Comparison of ENCODE assay signal across 18 cellular contexts in the genomic region with DNA sequence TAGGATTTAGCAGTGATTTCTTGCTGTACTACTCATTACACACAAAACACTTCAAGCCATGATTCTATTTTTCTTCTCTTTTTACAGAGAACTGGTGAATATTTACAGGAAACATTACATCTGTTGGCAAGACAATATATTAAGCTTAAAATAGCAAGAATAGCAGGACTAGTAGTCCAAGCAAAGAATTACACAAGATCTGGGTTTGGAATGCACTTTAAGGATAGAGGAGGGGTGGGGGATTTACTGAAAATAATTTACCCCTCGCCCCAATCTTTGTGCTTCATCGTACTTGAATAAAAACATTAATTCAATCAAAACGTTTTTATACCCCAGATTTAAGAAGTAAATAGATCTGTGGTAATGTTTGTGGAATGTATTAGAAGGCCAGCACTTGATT. TPM values are rescaled to one million over a fixed set of nuclear protein-coding genes. Genes with fewer than 3 reads are reported as not detected.
DNase-seq lines count a peak whose midpoint lies in the region; ATAC-seq, FAIRE-seq and TF ChIP-seq lines count a peak whose summit lies in the region.
"Had no signal": no experiment of that assay in that cellular context is flagged by ENCODE, and none has a peak within 500 bp of the region (broad histone marks: within the 10 kb centered on the region; RNA-seq: fewer than 3 reads in every experiment).

No MANE protein-coding gene starts in this region.

- POLR2A ChIA-PET in A549 (lab: Yijun Ruan, JAX) = interaction anchor here (1.2 kb wide), 1 partner anchor 299 kb away, joined by 4 read pairs; a partner anchor contains a TSS

- H3K27ac ChIP-seq in A549 (peak overlapping the region; percentile 63 to 81), heart right ventricle (peak overlapping the region in 7 of 10 donors; percentile 18 to 75 (median 42)), pancreas (peak overlapping the region in 1 of 4 donors; percentile 5)

- H3K27me3 ChIP-seq in heart right ventricle = no peaks in the 10 kb centered on the region
- H3K27me3 ChIP-seq in pancreas = no peaks in the 10 kb centered on the region

- no peak for TF ChIP-seq CTCF in A549 (IDR thresholded peaks at IDR 0.05)
- no peak for TF ChIP-seq CTCF in astrocyte of the spinal cord (IDR thresholded peaks at IDR 0.05; ENCODE audit: low read depth, low read length)
- TF ChIP-seq CTCF in heart right ventricle (IDR thresholded peaks at IDR 0.05) = no peak
- no peak for TF ChIP-seq CTCF in pancreas (IDR thresholded peaks at IDR 0.05)

- in situ Hi-C loops in astrocyte of the spinal cord (cut with HindIII; ENCODE audit: low sequenced_read_pairs) = no loop called here

- H3K36me3 ChIP-seq in heart right ventricle (no peaks in the 10 kb centered on the region), pancreas (no peaks in the 10 kb centered on the region)

- H3K4me1 ChIP-seq in A549 (peaks cover 42% of the 10 kb centered on the region), heart right ventricle (peaks cover 0 to 28% (median 5%) of the 10 kb centered on the region in 9 donors), pancreas (no peaks in the 10 kb centered on the region)

- 6% methylated on average over 3 of the region's 3 CpGs for WGBS in A549 (ENCODE audit: missing lambda C conversion rate)
- WGBS in heart right ventricle, 2 donors = 28 to 45% methylated on average over 3 of the region's 3 CpGs
- 17 to 36% methylated on average over 3 of the region's 3 CpGs for WGBS in pancreas, 2 donors

- FAIRE-seq in A549 (lab: Jason Lieb, UNC) (no peak), pancreas (lab: Jason Lieb, UNC) (peak; percentile 57)
- FAIRE-seq: A204.1, GM12878 had no signal

- TF ChIP-seq RAD21 in A549 (conservative IDR thresholded peaks at IDR 0.05 in 1 of 2, IDR thresholded peaks at IDR 0.05 in 1 of 2) = no peak

- H3K4me3 ChIP-seq in A549 (no peak overlapping the region), astrocyte of the spinal cord (ENCODE audit: low read depth, low read length) (no peak overlapping the region), heart right ventricle (no peak overlapping the region), pancreas (no peak overlapping the region)
- H3K4me3 ChIP-seq: GM12878 had no signal

- peak in 1 of 2 experiments; percentile 41; a peak in 4 of 6 replicates for ATAC-seq in A549
- peak in 7 of 8 donors; percentile 39 to 70 (median 61) for ATAC-seq in heart right ventricle
- ATAC-seq in pancreas = peak in 3 of 4 donors; percentile 41 to 48 (median 44)
- ATAC-seq in GM21723 (IDR thresholded peaks at IDR 0.05; ENCODE audit: unreplicated experiment) = no peak
- ATAC-seq in GM21381 (IDR thresholded peaks at IDR 0.05; ENCODE audit: unreplicated experiment) = no peak
- ATAC-seq in HG03342 (IDR thresholded peaks at IDR 0.05; ENCODE audit: unreplicated experiment) = no peak
- ATAC-seq: GM12878 had no signal

- CTCF ChIA-PET in A549 (lab: Yijun Ruan, JAX) = interaction anchor here (0.6 kb wide), 1 partner anchor 362 kb away, joined by 3 read pairs; no protein-coding TSS in a partner anchor

- no peak for TF ChIP-seq POLR2A in A549 (IDR thresholded peaks at IDR 0.05; ENCODE audit: low read length)

- intact Hi-C loops in heart right ventricle (cut with DNase I) = no loop called here
- intact Hi-C loops in pancreas (cut with DNase I) = no loop called here

- no peak for TF ChIP-seq EP300 in A549 (IDR thresholded peaks at IDR 0.05)

- H3K9me3 ChIP-seq in A549 (no peaks in the 10 kb centered on the region), heart right ventricle (peaks cover 0 to 8% (median 0%) of the 10 kb centered on the region in 11 donors), pancreas (no peaks in the 10 kb centered on the region)

- DNase-seq in A549 (ENCODE audit: low read depth in 1 of 2, low spot score in 1 of 2) (no peak), astrocyte of the spinal cord (ENCODE audit: low read depth, low spot score) (peak; percentile 57), heart right ventricle (no peak), pancreas (no peak), middle frontal gyrus (ENCODE audit: extremely low spot score, low spot score) (no peak)
- DNase-seq: activated CD4-positive, alpha-beta T cell treated with anti-CD3 and anti-CD28 coated beads, Interleukin-2, amount 50 U/mL, for 4 hours; activated naive CD8-positive, alpha-beta T cell treated with anti-CD3 and anti-CD28 coated beads, Interleukin-2, amount 10 ng/mL, durations not matched to agents 7 days and 5 days; activated T-cell treated with anti-CD3 and anti-CD28 coated beads, Interleukin-2, amount 50 U/mL, for 24 hours; COR-L47; cortex of kidney; NCI-H1092; NCI-H345 had no signal

- H3K4me2 ChIP-seq in A549 = peak overlapping the region; percentile 68

TF ChIP-seq in A549, 52 proteins besides CTCF, POLR2A, EP300 and RAD21:
- TF ChIP-seq CEBPB (IDR thresholded peaks at IDR 0.05) (no peak), PHF8 (IDR thresholded peaks at IDR 0.05; ENCODE audit: borderline replicate concordance, low read depth) (no peak), SMC3 (IDR thresholded peaks at IDR 0.05) (no peak), GATA3 (IDR thresholded peaks at IDR 0.05; ENCODE audit: borderline replicate concordance) (no peak), RCOR1 (IDR thresholded peaks at IDR 0.05; ENCODE audit: low read depth, low read length) (no peak)
- TF ChIP-seq, protein P1, sequence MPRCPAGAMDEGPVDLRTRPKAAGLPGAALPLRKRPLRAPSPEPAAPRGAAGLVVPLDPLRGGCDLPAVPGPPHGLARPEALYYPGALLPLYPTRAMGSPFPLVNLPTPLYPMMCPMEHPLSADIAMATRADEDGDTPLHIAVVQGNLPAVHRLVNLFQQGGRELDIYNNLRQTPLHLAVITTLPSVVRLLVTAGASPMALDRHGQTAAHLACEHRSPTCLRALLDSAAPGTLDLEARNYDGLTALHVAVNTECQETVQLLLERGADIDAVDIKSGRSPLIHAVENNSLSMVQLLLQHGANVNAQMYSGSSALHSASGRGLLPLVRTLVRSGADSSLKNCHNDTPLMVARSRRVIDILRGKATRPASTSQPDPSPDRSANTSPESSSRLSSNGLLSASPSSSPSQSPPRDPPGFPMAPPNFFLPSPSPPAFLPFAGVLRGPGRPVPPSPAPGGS (IDR thresholded peaks at IDR 0.05) = no peak

RNA-seq across cellular contexts. Expression of a gene that starts 24.0 kb away (rescaled TPM):
- polyA plus RNA-seq in A549 (2011; rRNA removed) (0.52 and 0.74 TPM in 2 replicates), A549 (2017; fragmentation: RNase III; extraction: RNeasy Plus Mini Kit Qiagen cat#74134 plus additional on column Dnase treatment) (1.5 TPM in 3 replicates), heart right ventricle (under 1 TPM; 0.66 to 0.83 TPM), pancreas (1 to 10 TPM in 1 of 2 donors, under 1 TPM in 1; 0.96 to 1.2 TPM)
- polyA plus RNA-seq in A549 (2012; cell fraction: cytosol; rRNA removed) = 0.05 TPM in 2 replicates
- polyA plus RNA-seq in A549 (2012; cell fraction: nucleus; rRNA removed) = 0.12 and 0.27 TPM in 2 replicates
- 1.6 and 1.8 TPM in 2 replicates for polyA minus RNA-seq in A549 (2011; rRNA and poly(A)+ RNA removed)
- total RNA-seq in heart right ventricle (10 to 100 TPM in 2 of 10 donors, 1 to 10 TPM in 8; 3.7 to 16.4 (median 7.2) TPM), pancreas (10 to 100 TPM in 3 of 6 donors, 1 to 10 TPM in 3; 3.6 to 12.8 (median 8.5) TPM)
- total RNA-seq: activated naive CD8-positive, alpha-beta T cell treated with anti-CD3 and anti-CD28 coated beads, Interleukin-2, amount 10 ng/mL, durations not matched to agents 7 days and 5 days; SK-MEL-5 had no signal

Comparison
In these comparisons a context has a peak if more than half of its experiments do, and no peak if none do; other contexts are left out.
1. ATAC-seq: peak in heart right ventricle (7 of 8) and pancreas (3 of 4); none in GM21723 (single experiment), GM21381 (single experiment) and HG03342 (single experiment).